Comparison of ENCODE assay signal across 19 cellular contexts in genomic region chr3:72385172-72385571, GRCh38.
"Had no signal": no experiment of that assay in that cellular context is flagged by ENCODE, and none has a peak within 500 bp of the region (broad histone marks: within the 10 kb centered on the region; RNA-seq: fewer than 3 reads in every experiment).

No MANE protein-coding gene starts in this region.

- H3K4me3 Mint-ChIP-seq: activated CD4-positive, alpha-beta T cell treated with anti-CD3 and anti-CD28 coated beads, Interleukin-2, amount 10 ng/mL, durations not matched to agents 24 days and 14 days; activated T-cell treated with anti-CD3 and anti-CD28 coated beads, Interleukin-2, amount 50 U/mL, for 4 hours; effector memory CD8-positive, alpha-beta T cell; stimulated activated memory B cell treated with anti-CD40 and anti-IgM and Interleukin-4, amounts not matched to agents 10 μg/mL and 1 μg/mL and 100 μg/mL, for 72 hours; type B pancreatic cell had no signal

- H3K27me3 ChIP-seq: right lobe of liver, stomach had no signal

- DNase-seq: activated CD4-positive, alpha-beta T cell treated with anti-CD3 and anti-CD28 coated beads, Interleukin-2, amount 10 ng/mL, durations not matched to agents 24 days and 14 days; activated gamma-delta T cell; activated T-cell treated with anti-CD3 and anti-CD28 coated beads, Interleukin-2, amount 50 U/mL, for 4 hours; central memory CD4-positive, alpha-beta T cell; effector memory CD8-positive, alpha-beta T cell; foreskin melanocyte; kidney glomerular epithelial cell; left ventricle myocardium superior; midbrain; occipital lobe; right lobe of liver; stimulated activated CD4-positive, alpha-beta T cell treated with anti-CD3 and anti-CD28 coated beads, Interleukin-2, amount 100 ng/mL, for 24 hours; stomach had no signal

- H3K9me3 ChIP-seq: right lobe of liver, stomach had no signal

- H3K27ac Mint-ChIP-seq: activated CD4-positive, alpha-beta T cell treated with anti-CD3 and anti-CD28 coated beads, Interleukin-2, amount 10 ng/mL, durations not matched to agents 24 days and 14 days; stimulated activated memory B cell treated with anti-CD40 and anti-IgM and Interleukin-4, amounts not matched to agents 10 μg/mL and 1 μg/mL and 100 μg/mL, for 72 hours; type B pancreatic cell had no signal

- H3K27me3 Mint-ChIP-seq: activated CD4-positive, alpha-beta T cell treated with anti-CD3 and anti-CD28 coated beads, Interleukin-2, amount 10 ng/mL, durations not matched to agents 24 days and 14 days; effector memory CD8-positive, alpha-beta T cell; stimulated activated memory B cell treated with anti-CD40 and anti-IgM and Interleukin-4, amounts not matched to agents 10 μg/mL and 1 μg/mL and 100 μg/mL, for 72 hours; type B pancreatic cell had no signal

- FAIRE-seq: astrocyte had no signal

- H3K36me3 ChIP-seq: right lobe of liver, stomach had no signal

- H3K4me3 ChIP-seq: right lobe of liver, skin epidermis, stomach had no signal

- H3K27ac ChIP-seq: right lobe of liver, skin epidermis, stomach had no signal

- ATAC-seq: effector memory CD8-positive, alpha-beta T cell; esophagus mucosa; left ventricle myocardium superior; right lobe of liver; stimulated activated memory B cell treated with anti-CD40 and anti-IgM and Interleukin-4, amounts not matched to agents 10 μg/mL and 1 μg/mL and 100 μg/mL, for 72 hours had no signal

- H3K36me3 Mint-ChIP-seq: stimulated activated memory B cell treated with anti-CD40 and anti-IgM and Interleukin-4, amounts not matched to agents 10 μg/mL and 1 μg/mL and 100 μg/mL, for 72 hours had no signal

- H3K9me3 Mint-ChIP-seq: activated CD4-positive, alpha-beta T cell treated with anti-CD3 and anti-CD28 coated beads, Interleukin-2, amount 10 ng/mL, durations not matched to agents 24 days and 14 days; activated naive CD4-positive, alpha-beta T cell treated with anti-CD3 and anti-CD28 coated beads, Interleukin-2, amount 50 U/mL, for 72 hours; activated T-cell treated with anti-CD3 and anti-CD28 coated beads, Interleukin-2, amount 50 U/mL, for 4 hours; effector memory CD8-positive, alpha-beta T cell; stimulated activated memory B cell treated with anti-CD40 and anti-IgM and Interleukin-4, amounts not matched to agents 10 μg/mL and 1 μg/mL and 100 μg/mL, for 72 hours; type B pancreatic cell had no signal
